In genomic region chr6:116398366-116399005, GRCh38 we compare ENCODE assay signal across 1 cellular context.
TF ChIP-seq lines count a peak whose summit lies in the region.

No MANE protein-coding gene starts in this region.

TF ChIP-seq in SK-N-SH, 30 proteins besides CTCF, POLR2A, EP300 and RAD21 (continued from another document):
- TF ChIP-seq REST (IDR thresholded peaks at IDR 0.05; ENCODE audit: low read depth, low read length) (no peak), FOSL2 (IDR thresholded peaks at IDR 0.05; ENCODE audit: borderline replicate concordance, low read depth) (peak; percentile 19; the same call in 1 of the 2 replicates), MEF2A (IDR thresholded peaks at IDR 0.05; ENCODE audit: borderline replicate concordance, low read depth) (no peak)
